In genomic region chr6:125211352-125211751, GRCh38 we compare ENCODE assay signal across 28 cellular contexts.
"Had no signal": no experiment of that assay in that cellular context is flagged by ENCODE, and none has a peak within 500 bp of the region (broad histone marks: within the 10 kb centered on the region; RNA-seq: fewer than 3 reads in every experiment).

No MANE protein-coding gene starts in this region.

- H3K36me3 ChIP-seq: colonic mucosa, esophagus squamous epithelium, gastroesophageal sphincter, heart left ventricle, left ventricle myocardium inferior, lower lobe of right lung had no signal

- H3K4me2 ChIP-seq: hepatocyte had no signal

- H3K4me1 ChIP-seq: colonic mucosa, gastroesophageal sphincter, lower lobe of right lung had no signal

- H3K9me3 ChIP-seq: colonic mucosa, esophagus squamous epithelium, gastroesophageal sphincter, heart left ventricle, left ventricle myocardium inferior, lower lobe of right lung had no signal

- H3K4me3 ChIP-seq: colonic mucosa, esophagus squamous epithelium, gastroesophageal sphincter, heart left ventricle, hepatocyte, left ventricle myocardium inferior, lower lobe of right lung had no signal

- ATAC-seq: effector memory CD8-positive, alpha-beta T cell; esophagus mucosa; gastroesophageal sphincter; heart left ventricle; left colon; left lobe of liver; lower lobe of right lung; naive thymus-derived CD4-positive, alpha-beta T cell; natural killer cell had no signal

- H3K27ac Mint-ChIP-seq: dendritic cell treated with granulocyte-macrophage colony-stimulating factor and Interleukin-4, amounts not matched to agents 40 ng/mL and 50 ng/mL, for 4 days; effector memory CD8-positive, alpha-beta T cell; endodermal cell; immature natural killer cell; naive thymus-derived CD4-positive, alpha-beta T cell; natural killer cell had no signal

- H3K36me3 Mint-ChIP-seq: naive thymus-derived CD4-positive, alpha-beta T cell; natural killer cell had no signal

- H3K27me3 Mint-ChIP-seq: dendritic cell treated with granulocyte-macrophage colony-stimulating factor and Interleukin-4, amounts not matched to agents 40 ng/mL and 50 ng/mL, for 4 days had no signal

- H3K9me3 Mint-ChIP-seq: dendritic cell treated with granulocyte-macrophage colony-stimulating factor and Interleukin-4, amounts not matched to agents 40 ng/mL and 50 ng/mL, for 4 days; effector memory CD8-positive, alpha-beta T cell; endodermal cell; immature natural killer cell; naive thymus-derived CD4-positive, alpha-beta T cell; natural killer cell had no signal

- H3K27ac ChIP-seq: colonic mucosa, epithelial cell of prostate, esophagus squamous epithelium, gastroesophageal sphincter, heart left ventricle, hepatocyte, left ventricle myocardium inferior, lower lobe of right lung had no signal

- H3K4me1 Mint-ChIP-seq: endodermal cell, immature natural killer cell, natural killer cell had no signal

- DNase-seq: colonic mucosa; cortex of kidney; effector CD8-positive, alpha-beta T cell; effector memory CD8-positive, alpha-beta T cell; endodermal cell; erythroblast; esophagus squamous epithelium; foreskin fibroblast; foreskin melanocyte; heart left ventricle; hypothalamus; immature natural killer cell; islet precursor cell; kidney; kidney glomerular epithelial cell; left colon; left ventricle myocardium inferior; lower lobe of right lung; mesendoderm; midbrain; naive thymus-derived CD4-positive, alpha-beta T cell; natural killer cell had no signal

- H2AFZ ChIP-seq: hepatocyte had no signal

- FAIRE-seq: kidney had no signal

- H3K27me3 ChIP-seq: colonic mucosa, esophagus squamous epithelium, gastroesophageal sphincter, heart left ventricle, hepatocyte had no signal

- H3K4me3 Mint-ChIP-seq: dendritic cell treated with granulocyte-macrophage colony-stimulating factor and Interleukin-4, amounts not matched to agents 40 ng/mL and 50 ng/mL, for 4 days; effector memory CD8-positive, alpha-beta T cell; endodermal cell; immature natural killer cell; naive thymus-derived CD4-positive, alpha-beta T cell; natural killer cell had no signal
